ENCODE assay signal across 14 cellular contexts in the genomic region with DNA sequence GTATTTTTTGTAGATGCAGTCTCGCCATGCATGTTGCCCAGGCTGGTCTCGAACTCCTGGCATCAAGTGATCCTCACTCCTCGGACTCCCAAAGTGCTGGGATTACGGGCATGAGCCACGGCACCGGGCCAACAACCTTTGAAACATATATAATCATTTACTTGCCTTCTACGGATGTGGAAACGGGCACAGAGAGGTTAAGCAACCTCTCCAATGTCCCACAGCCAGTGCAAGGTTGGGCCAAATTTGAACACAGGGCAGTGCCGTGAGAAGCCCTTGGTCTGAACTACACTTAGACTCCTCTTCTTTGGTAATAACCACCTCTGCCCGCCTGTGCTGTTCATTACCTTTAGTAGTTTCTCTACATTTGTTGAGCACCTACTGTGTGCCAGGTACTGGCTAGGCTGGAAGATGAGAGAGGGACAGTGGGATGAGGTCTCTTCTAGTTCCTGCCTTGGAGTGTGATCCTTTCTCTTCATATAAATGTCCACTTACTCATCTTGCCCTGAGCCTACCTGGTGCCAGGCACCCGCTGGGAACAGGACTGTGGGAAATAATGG. TPM values are rescaled to one million over a fixed set of nuclear protein-coding genes. Genes with fewer than 3 reads are reported as not detected.
A peak's percentile ranks its signal among the peaks of the same experiment; 100 is the strongest.
DNase-seq lines count a peak whose midpoint lies in the region; ATAC-seq and TF ChIP-seq lines count a peak whose summit lies in the region.
"Had no signal": no experiment of that assay in that cellular context is flagged by ENCODE, and none has a peak within 500 bp of the region (broad histone marks: within the 10 kb centered on the region; RNA-seq: fewer than 3 reads in every experiment).

No MANE protein-coding gene starts in this region.

- peak overlapping the region in 6 of 8 donors; percentile 27 to 98 (median 56) for H3K27ac Mint-ChIP-seq in CD8-positive, alpha-beta memory T cell
- H3K27ac Mint-ChIP-seq in central memory CD8-positive, alpha-beta T cell (ENCODE audit: low read depth): peak overlapping the region; percentile 61

- H3F3A ChIP-seq in Loucy (ENCODE audit: low read depth): no peaks in the 10 kb centered on the region

- POLR2A ChIA-PET in CD8-positive, alpha-beta memory T cell (lab: Charles Lee): no interaction called here

- H3K27me3 ChIP-seq in CD8-positive, alpha-beta memory T cell (ENCODE audit: insufficient read depth, low read length, poor library complexity, severe bottlenecking): no peaks in the 10 kb centered on the region
- H3K27me3 ChIP-seq in Loucy (ENCODE audit: insufficient read depth, low read length, poor library complexity, severe bottlenecking): no peaks in the 10 kb centered on the region
- H3K27me3 ChIP-seq: ascending aorta had no signal

- H4K20me1 ChIP-seq in Loucy (ENCODE audit: insufficient read depth, low read length, poor library complexity, severe bottlenecking): peaks cover 50% of the 10 kb centered on the region

- H3K9me2 ChIP-seq in Loucy (replicated peaks; ENCODE audit: low read depth, low read length): no peaks in the 10 kb centered on the region

- peaks cover 31% of the 10 kb centered on the region for H3K4me1 ChIP-seq in CD8-positive, alpha-beta memory T cell (ENCODE audit: insufficient read depth, low read length)
- peaks cover 32% of the 10 kb centered on the region for H3K4me1 ChIP-seq in Loucy (ENCODE audit: insufficient read depth, low read length, poor library complexity, severe bottlenecking)

- no peak for TF ChIP-seq CTCF in Loucy (conservative IDR thresholded peaks at IDR 0.05; ENCODE audit: low read length)

- H3K36me3 Mint-ChIP-seq in CD8-positive, alpha-beta memory T cell: peaks cover 2 to 57% (median 4%) of the 10 kb centered on the region in 3 donors
- H3K36me3 Mint-ChIP-seq in central memory CD8-positive, alpha-beta T cell (ENCODE audit: insufficient read depth): peaks cover 32% of the 10 kb centered on the region

- no peaks in the 10 kb centered on the region for H3K9me3 Mint-ChIP-seq in CD8-positive, alpha-beta memory T cell
- no peaks in the 10 kb centered on the region for H3K9me3 Mint-ChIP-seq in central memory CD8-positive, alpha-beta T cell

- ATAC-seq in central memory CD8-positive, alpha-beta T cell (replicated peaks; ENCODE audit: extremely low read depth, poor library complexity, severe bottlenecking): no peak
- ATAC-seq in GM18520 (IDR thresholded peaks at IDR 0.05; ENCODE audit: unreplicated experiment): no peak

- H3K36me3 ChIP-seq in CD8-positive, alpha-beta memory T cell (ENCODE audit: insufficient read depth, low read length): peaks cover 28% of the 10 kb centered on the region
- H3K36me3 ChIP-seq in Loucy (ENCODE audit: insufficient read depth, low read length): peaks cover 29% of the 10 kb centered on the region; the same call in 1 of the 2 replicates

- peak overlapping the region; percentile 89 for H3K9ac ChIP-seq in Loucy (ENCODE audit: low read depth, low read length, poor library complexity, severe bottlenecking)

- H3K9me3 ChIP-seq in CD8-positive, alpha-beta memory T cell (ENCODE audit: low read length): no peaks in the 10 kb centered on the region
- no peaks in the 10 kb centered on the region for H3K9me3 ChIP-seq in Loucy (ENCODE audit: insufficient read depth, low read depth, low read length)
- H3K9me3 ChIP-seq: ascending aorta had no signal

- H3K4me1 Mint-ChIP-seq in CD8-positive, alpha-beta memory T cell: peaks cover 28 to 51% (median 45%) of the 10 kb centered on the region in 3 donors
- H3K4me1 Mint-ChIP-seq in central memory CD8-positive, alpha-beta T cell: peaks cover 20% of the 10 kb centered on the region

- H2AFZ ChIP-seq in Loucy (ENCODE audit: low read length): no peak overlapping the region

- H3K79me2 ChIP-seq in Loucy (ENCODE audit: insufficient read depth, low read length): peaks cover 65% of the 10 kb centered on the region

- no peak overlapping the region for H3K4me3 ChIP-seq in CD8-positive, alpha-beta memory T cell (ENCODE audit: low read length)
- H3K4me3 ChIP-seq in Loucy (ENCODE audit: low read length, poor library complexity, severe bottlenecking): peak overlapping the region; percentile 73

- H3K27ac ChIP-seq in CD8-positive, alpha-beta memory T cell (ENCODE audit: low read depth, low read length): no peak overlapping the region

- CTCF ChIA-PET in CD8-positive, alpha-beta memory T cell (lab: Charles Lee): interaction anchor here (4.0 kb wide), 1 partner anchor 9 kb away, joined by 27 read pairs; no protein-coding TSS in a partner anchor

- H3K4me3 Mint-ChIP-seq in CD8-positive, alpha-beta memory T cell: peak overlapping the region; percentile 28 to 100 (median 48)
- no peak overlapping the region for H3K4me3 Mint-ChIP-seq in central memory CD8-positive, alpha-beta T cell

- peak overlapping the region; percentile 96 for H3K4me2 ChIP-seq in Loucy (ENCODE audit: low read depth, low read length, poor library complexity, severe bottlenecking)

- no peak for DNase-seq in CD8-positive, alpha-beta memory T cell
- no peak for DNase-seq in central memory CD8-positive, alpha-beta T cell (ENCODE audit: low spot score in 2 of 2)
- no peak for DNase-seq in activated gamma-delta T cell treated with Interleukin-2 at 50 U/mL for 16 hours
- no peak for DNase-seq in hippocampal formation (lab: John Stamatoyannopoulos, UW)
- DNase-seq: activated CD4-positive, alpha-beta T cell treated with anti-CD3 and anti-CD28 coated beads, Interleukin-2, amount 50 U/mL, for 1 hour; effector memory CD4-positive, alpha-beta T cell; NCI-H146; NCI-H748 treated with DMSO at 0.1 percent for 48 hours; nucleus accumbens; stimulated activated CD4-positive, alpha-beta T cell treated with anti-CD3 and anti-CD28 coated beads, Interleukin-12 subunit alpha, Interleukin-12 subunit beta, amount 100 ng/mL, for 4 hours had no signal

- H3K27me3 Mint-ChIP-seq in CD8-positive, alpha-beta memory T cell: no peaks in the 10 kb centered on the region
- no peaks in the 10 kb centered on the region for H3K27me3 Mint-ChIP-seq in central memory CD8-positive, alpha-beta T cell

RNA-seq across cellular contexts. Expression of a gene that starts 2.2 kb away (rescaled TPM):
- total RNA-seq in CD8-positive, alpha-beta memory T cell: 100 to 1,000 TPM; 131 to 133 TPM
- polyA plus RNA-seq in CD8-positive, alpha-beta memory T cell: 47.7 TPM

RNA-seq across cellular contexts. Expression of a gene that starts 2.4 kb away (rescaled TPM):
- 10 to 100 TPM; 21.1 to 22.5 TPM for total RNA-seq in CD8-positive, alpha-beta memory T cell
- polyA plus RNA-seq in CD8-positive, alpha-beta memory T cell: 27.4 TPM

RNA-seq across cellular contexts. Expression of a gene that starts 33.6 kb away (rescaled TPM):
- total RNA-seq in CD8-positive, alpha-beta memory T cell: under 1 TPM; 0.16 to 0.33 TPM
- not detected for polyA plus RNA-seq in CD8-positive, alpha-beta memory T cell
- total RNA-seq: ascending aorta, SK-MEL-5 had no signal

RNA-seq across cellular contexts. Expression of a gene that starts 38.2 kb away (rescaled TPM):
- 10 to 100 TPM; 21.3 to 24.1 TPM for total RNA-seq in CD8-positive, alpha-beta memory T cell
- 10.1 TPM for polyA plus RNA-seq in CD8-positive, alpha-beta memory T cell

RNA-seq across cellular contexts. Expression of a gene that starts 47.5 kb away (rescaled TPM):
- under 1 TPM; 0.51 to 0.72 TPM for total RNA-seq in CD8-positive, alpha-beta memory T cell
- 0.45 TPM for polyA plus RNA-seq in CD8-positive, alpha-beta memory T cell
